In the genomic region with DNA sequence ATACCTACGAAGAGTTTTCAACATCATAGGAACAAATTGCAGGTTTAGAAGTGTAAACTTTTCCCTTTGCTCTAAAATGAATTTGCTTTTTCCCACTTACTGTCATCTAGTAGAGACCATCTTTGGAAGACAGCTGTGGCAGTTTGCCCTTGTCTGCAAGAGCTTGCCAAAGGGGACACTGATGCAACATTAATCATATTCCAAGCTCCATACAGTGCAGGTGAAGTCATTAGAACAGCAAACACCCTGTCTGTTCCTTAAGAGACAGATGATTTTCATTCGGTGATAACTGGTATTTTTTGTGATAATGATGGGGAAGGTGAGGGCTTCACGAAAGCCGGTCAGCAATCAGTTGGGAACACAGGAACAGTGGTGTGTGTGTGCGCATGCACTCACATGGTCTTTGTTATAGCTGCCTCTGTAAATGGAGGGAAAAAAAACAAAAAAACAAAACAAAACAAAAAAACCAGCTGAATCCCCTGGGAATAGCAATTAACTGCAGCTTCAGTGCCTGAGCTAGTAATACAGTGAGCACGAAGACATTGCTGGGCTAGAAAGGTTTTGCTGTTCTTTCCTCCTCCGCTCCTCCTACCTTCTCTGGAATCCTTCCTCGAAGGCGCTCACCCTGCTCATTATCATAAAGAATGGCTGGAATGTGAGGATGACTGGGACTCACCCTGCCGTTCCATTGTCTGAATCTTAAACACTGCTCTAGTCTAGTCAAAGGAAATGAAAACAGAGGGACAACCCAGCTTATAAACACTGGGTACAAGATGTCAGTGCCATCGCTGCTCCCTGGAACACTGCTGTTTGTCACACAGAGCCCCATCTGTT, we compare ENCODE assay signal across 11 cellular contexts. TPM values are rescaled to one million over a fixed set of nuclear protein-coding genes. Genes with fewer than 3 reads are reported as not detected.
DNase-seq lines count a peak whose midpoint lies in the region; ATAC-seq and TF ChIP-seq lines count a peak whose summit lies in the region.
"Had no signal": no experiment of that assay in that cellular context is flagged by ENCODE, and none has a peak within 500 bp of the region (broad histone marks: within the 10 kb centered on the region; RNA-seq: fewer than 3 reads in every experiment).

No MANE protein-coding gene starts in this region.

- no peak for TF ChIP-seq CTCF in mucosa of descending colon (IDR thresholded peaks at IDR 0.05)

- no peak for ATAC-seq in mucosa of descending colon
- no peak for ATAC-seq in GM18520 (IDR thresholded peaks at IDR 0.05; ENCODE audit: unreplicated experiment)
- ATAC-seq in HG03565 (IDR thresholded peaks at IDR 0.05; ENCODE audit: unreplicated experiment) = no peak

- H3K4me3 ChIP-seq in mucosa of descending colon = no peak overlapping the region

- intact Hi-C loops in mucosa of descending colon (cut with DNase I, micrococcal nuclease) = no loop called here

- H3K36me3 ChIP-seq in mucosa of descending colon (ENCODE audit: low read depth) = no peaks in the 10 kb centered on the region

- in situ Hi-C loops in Caki2 (cut with HindIII; ENCODE audit: low pct_unique_long_range_greater_than_20kb, low sequenced_read_pairs) = no loop called here

- DNase-seq in Caki2 (ENCODE audit: low read depth) (peak; percentile 85), NCI-H2227 (lab: John Stamatoyannopoulos, UW; ENCODE audit: unreplicated experiment) (peak; percentile 35), dermis blood vessel endothelial cell (peak; percentile 38), myocyte (ENCODE audit: low read depth) (peak; percentile 23), mucosa of descending colon (no peak)
- no peak for DNase-seq in activated T-cell treated with anti-CD3 and anti-CD28 coated beads, Interleukin-2, amount 50 U/mL, for 48 hours
- DNase-seq: activated CD4-positive, alpha-beta T cell treated with anti-CD3 and anti-CD28 coated beads, Interleukin-2, amount 10 ng/mL, durations not matched to agents 24 days and 14 days; cortex of kidney; DMS79 had no signal

- H3K4me1 ChIP-seq in mucosa of descending colon (ENCODE audit: low read depth) = no peaks in the 10 kb centered on the region

- H3K9me3 ChIP-seq in mucosa of descending colon = no peaks in the 10 kb centered on the region

RNA-seq across cellular contexts. Expression of a gene that starts 35.2 kb away (rescaled TPM):
- 23.7 and 26.4 TPM in 2 replicates for total RNA-seq in Caki2 (2014; rRNA removed; shearing (Covaris generic); ENCODE audit: low replicate concordance)
- 48.2 and 52.4 TPM in 2 replicates for total RNA-seq in dermis blood vessel endothelial cell
- 51.2 and 84.5 TPM in 2 replicates for total RNA-seq in myocyte
- polyA plus RNA-seq in myocyte (2012) = 36.5 TPM
- 10 to 100 TPM; 45.6 to 85.9 (median 46.9) TPM for total RNA-seq in mucosa of descending colon
- total RNA-seq: activated CD4-positive, alpha-beta T cell treated with anti-CD3 and anti-CD28 coated beads, Interleukin-2, amount 10 ng/mL, durations not matched to agents 24 days and 14 days had no signal

Comparison
In these comparisons a context has a peak if more than half of its experiments do, and no peak if none do; other contexts are left out.
1. DNase-seq: peak in Caki2 (single experiment), NCI-H2227 (single experiment), dermis blood vessel endothelial cell (single experiment) and myocyte (single experiment); none in mucosa of descending colon (0 of 3) and activated T-cell treated with anti-CD3 and anti-CD28 coated beads, Interleukin-2, amount 50 U/mL, for 48 hours (0 of 2).